22 cellular contexts compared by ENCODE assay signal in the genomic region with DNA sequence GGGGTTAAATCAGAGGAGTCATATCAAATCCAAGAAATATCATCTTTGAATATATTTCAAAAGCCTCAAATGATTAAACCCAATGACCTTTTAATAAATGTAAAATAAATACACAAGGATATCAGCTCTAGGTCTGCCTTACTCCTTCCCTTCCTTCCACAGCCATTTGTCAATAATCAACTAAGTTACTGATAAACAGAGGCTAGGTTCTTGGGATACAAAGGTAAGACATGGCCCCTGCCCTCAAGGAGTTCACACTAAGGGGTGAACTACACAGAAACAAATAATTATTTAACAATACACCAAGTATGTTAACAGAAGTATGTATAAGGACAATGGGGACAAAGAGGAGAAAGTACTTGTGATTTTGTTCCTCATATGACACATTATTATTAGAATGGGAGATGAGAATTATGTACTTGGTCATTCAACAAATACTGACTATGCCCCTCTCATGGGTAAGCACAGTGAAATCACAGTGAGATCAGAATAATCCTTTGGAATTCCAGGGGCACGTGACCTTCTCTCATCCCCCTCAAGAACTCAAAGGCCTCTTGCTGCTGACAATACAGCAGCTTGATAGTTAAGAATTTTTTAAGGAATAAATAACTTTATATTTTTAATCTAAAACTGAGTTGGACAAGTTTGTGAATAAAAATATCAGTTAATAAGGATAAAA. TPM values are rescaled to one million over a fixed set of nuclear protein-coding genes. Genes with fewer than 3 reads are reported as not detected.
DNase-seq lines count a peak whose midpoint lies in the region; ATAC-seq and TF ChIP-seq lines count a peak whose summit lies in the region.
"Had no signal": no experiment of that assay in that cellular context is flagged by ENCODE, and none has a peak within 500 bp of the region (broad histone marks: within the 10 kb centered on the region; RNA-seq: fewer than 3 reads in every experiment).

No MANE protein-coding gene starts in this region.

- H3K79me2 ChIP-seq in neural progenitor cell (ENCODE audit: low read depth), result no peaks in the 10 kb centered on the region

- H3K4me1 ChIP-seq in neural progenitor cell, result no peaks in the 10 kb centered on the region
- H3K4me1 ChIP-seq in CD8-positive, alpha-beta T cell (ENCODE audit: insufficient read depth, low read length), result no peaks in the 10 kb centered on the region

- H3K27me3 ChIP-seq in neural progenitor cell, result no peaks in the 10 kb centered on the region
- no peaks in the 10 kb centered on the region for H3K27me3 ChIP-seq in CD8-positive, alpha-beta T cell (ENCODE audit: insufficient read depth, low read length)

- H3K9me3 Mint-ChIP-seq in neural progenitor cell, result no peaks in the 10 kb centered on the region
- no peaks in the 10 kb centered on the region for H3K9me3 Mint-ChIP-seq in CD8-positive, alpha-beta T cell
- H3K9me3 Mint-ChIP-seq: CD4-positive, alpha-beta memory T cell; H9 had no signal

- no peak overlapping the region for H3K4me3 Mint-ChIP-seq in neural progenitor cell
- H3K4me3 Mint-ChIP-seq in CD8-positive, alpha-beta T cell, result no peak overlapping the region
- H3K4me3 Mint-ChIP-seq: CD4-positive, alpha-beta memory T cell; H9 had no signal

- H3K4me2 ChIP-seq in neural progenitor cell, result no peak overlapping the region

- CTCF ChIA-PET in CD8-positive, alpha-beta T cell (lab: Charles Lee), result interaction anchor here (0.9 kb wide), 1 partner anchor 38 kb away, joined by 3 read pairs; no protein-coding TSS in a partner anchor

- POLR2A ChIA-PET in CD8-positive, alpha-beta T cell (lab: Charles Lee), result no interaction called here

- peak; percentile 23 for DNase-seq in NCI-H82 (lab: John Stamatoyannopoulos, UW)
- no peak for DNase-seq in NCI-H82 treated with DMSO at 0.1 percent for 48 hours (lab: John Stamatoyannopoulos, UW; ENCODE audit: unreplicated experiment)
- DNase-seq in kidney tubule cell (ENCODE audit: low spot score), result peak; percentile 34
- peak; percentile 11 for DNase-seq in neural progenitor cell (ENCODE audit: low spot score)
- DNase-seq in GM10266 (ENCODE audit: extremely low spot score), result no peak
- DNase-seq in NCI-H345 (lab: John Stamatoyannopoulos, UW), result no peak
- no peak for DNase-seq in CD8-positive, alpha-beta T cell
- DNase-seq in NCI-H1930 (lab: John Stamatoyannopoulos, UW), result no peak
- DNase-seq: 8988T; CD4-positive, alpha-beta memory T cell; DND-41; H9; NCI-H1092 treated with DMSO at 0.1 percent for 48 hours; NCI-H146; NCI-H2081 treated with DMSO at 0.1 percent for 48 hours; NCI-H510A; NCI-H748 treated with DMSO at 0.1 percent for 48 hours; PC-3; SIG-M5 had no signal

- intact Hi-C loops in CD8-positive, alpha-beta T cell (cut with DNase I, micrococcal nuclease), result no loop called here

- H3K4me1 Mint-ChIP-seq in neural progenitor cell, result peaks cover 6% of the 10 kb centered on the region
- H3K4me1 Mint-ChIP-seq in CD8-positive, alpha-beta T cell (ENCODE audit: low read depth), result no peaks in the 10 kb centered on the region
- H3K4me1 Mint-ChIP-seq: CD4-positive, alpha-beta memory T cell had no signal

- no peaks in the 10 kb centered on the region for H3K36me3 ChIP-seq in neural progenitor cell
- H3K36me3 ChIP-seq in CD8-positive, alpha-beta T cell (ENCODE audit: insufficient read depth, low read length), result no peaks in the 10 kb centered on the region

- H3K27ac ChIP-seq in neural progenitor cell, result no peak overlapping the region
- H3K27ac ChIP-seq in CD8-positive, alpha-beta T cell (ENCODE audit: low read depth, low read length), result no peak overlapping the region
- H3K27ac ChIP-seq: RWPE1 had no signal

- H2AFZ ChIP-seq in neural progenitor cell (replicated peaks), result no peak overlapping the region

- no peak overlapping the region for H3K9ac ChIP-seq in neural progenitor cell

- H3K4me3 ChIP-seq in neural progenitor cell, result no peak overlapping the region
- H3K4me3 ChIP-seq in CD8-positive, alpha-beta T cell (ENCODE audit: low read depth, low read length), result no peak overlapping the region
- H3K4me3 ChIP-seq: K562 had no signal

- H3F3A ChIP-seq in neural progenitor cell (ENCODE audit: low read depth), result no peaks in the 10 kb centered on the region

- no peak for ATAC-seq in CD8-positive, alpha-beta T cell
- ATAC-seq: K562, PC-3, SK-N-SH treated with all-trans-retinoic acid at 6 μM for 48 hours had no signal

- no peak for TF ChIP-seq CTCF in neural progenitor cell (IDR thresholded peaks at IDR 0.05)
- TF ChIP-seq CTCF in GM10266 (IDR thresholded peaks at IDR 0.05; ENCODE audit: control insufficient read depth, insufficient read depth, low read depth, missing control alignments), result no peak
- no peak for TF ChIP-seq CTCF in CD8-positive, alpha-beta T cell (IDR thresholded peaks at IDR 0.05)

- no peaks in the 10 kb centered on the region for H3K9me3 ChIP-seq in neural progenitor cell (ENCODE audit: low read depth)
- H3K9me3 ChIP-seq in CD8-positive, alpha-beta T cell (ENCODE audit: low read length), result no peaks in the 10 kb centered on the region

- H3K36me3 Mint-ChIP-seq in neural progenitor cell, result no peaks in the 10 kb centered on the region
- H3K36me3 Mint-ChIP-seq in CD8-positive, alpha-beta T cell, result no peaks in the 10 kb centered on the region

- H3K27ac Mint-ChIP-seq in neural progenitor cell, result no peak overlapping the region
- no peak overlapping the region for H3K27ac Mint-ChIP-seq in CD8-positive, alpha-beta T cell
- H3K27ac Mint-ChIP-seq: H9 had no signal

- no peaks in the 10 kb centered on the region for H4K20me1 ChIP-seq in neural progenitor cell (ENCODE audit: low read depth)

- no peaks in the 10 kb centered on the region for H3K27me3 Mint-ChIP-seq in neural progenitor cell (ENCODE audit: insufficient read depth, low read depth)
- no peaks in the 10 kb centered on the region for H3K27me3 Mint-ChIP-seq in CD8-positive, alpha-beta T cell (ENCODE audit: low read depth)
- H3K27me3 Mint-ChIP-seq: CD4-positive, alpha-beta memory T cell had no signal

RNA-seq across cellular contexts. Expression of a gene that starts 40.2 kb away (rescaled TPM):
- total RNA-seq in neural progenitor cell (ENCODE audit: low replicate concordance), result 30.7 and 32.6 TPM in 2 replicates
- total RNA-seq in CD8-positive, alpha-beta T cell, result 1 to 10 TPM; 2.6 to 3.0 TPM

Comparison
In these comparisons a context has a peak if more than half of its experiments do, and no peak if none do; other contexts are left out.
1. DNase-seq: peak in NCI-H82 (single experiment), kidney tubule cell (single experiment) and neural progenitor cell (single experiment); none in NCI-H82 treated with DMSO at 0.1 percent for 48 hours (single experiment), GM10266 (single experiment), NCI-H345 (single experiment), CD8-positive, alpha-beta T cell (0 of 7) and NCI-H1930 (0 of 2).